ENCODE assay signal across 8 cellular contexts in the genomic region with DNA sequence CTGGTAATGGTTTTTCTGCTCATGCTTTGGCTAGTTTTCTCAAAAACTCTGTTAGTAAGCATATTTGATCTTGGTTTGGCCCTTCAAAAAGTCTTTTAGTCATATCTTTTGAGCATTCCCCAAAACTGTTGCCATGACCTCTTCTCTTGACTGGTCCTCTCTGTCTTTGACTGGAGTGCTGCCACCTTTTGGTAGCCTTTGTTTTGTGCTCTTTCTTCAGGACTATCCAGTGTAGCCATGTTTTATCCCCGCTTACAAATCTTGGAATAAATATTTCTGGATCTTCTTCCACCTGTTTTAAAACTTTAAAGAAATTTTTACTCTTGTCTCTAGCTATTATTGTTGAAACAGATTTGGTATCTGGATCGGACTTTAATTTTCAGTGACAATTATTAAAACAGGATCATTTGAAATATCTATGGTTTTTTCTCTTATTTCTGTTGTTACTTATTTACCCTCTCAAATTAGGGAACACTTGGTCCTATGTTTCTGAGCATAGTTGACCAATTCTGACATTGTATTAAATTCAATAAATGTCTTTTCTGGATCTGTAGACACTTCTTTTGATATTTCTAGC. TPM values are rescaled to one million over a fixed set of nuclear protein-coding genes. Genes with fewer than 3 reads are reported as not detected.
DNase-seq lines count a peak whose midpoint lies in the region; ATAC-seq, FAIRE-seq and TF ChIP-seq lines count a peak whose summit lies in the region.

No MANE protein-coding gene starts in this region.

- peak; percentile 79; the same call in 2 of the 3 replicates for ATAC-seq in K562
- no peak for ATAC-seq in GM19452 (IDR thresholded peaks at IDR 0.05; ENCODE audit: unreplicated experiment)

- no peak overlapping the region for H3K4me3 ChIP-seq in LNCaP clone FGC (ENCODE audit: low read depth, low read length)
- H3K4me3 ChIP-seq in K562 = no peak overlapping the region

- TF ChIP-seq POLR2A in K562 (conservative IDR thresholded peaks at IDR 0.05) = no peak

- no peaks in the 10 kb centered on the region for H3K79me2 ChIP-seq in K562 (ENCODE audit: control insufficient read depth, insufficient read depth, low read length)

- no peak for TF ChIP-seq EP300 in K562 (IDR thresholded peaks at IDR 0.05; ENCODE audit: low read length)

- peaks cover 21 to 37% of the 10 kb centered on the region in 2 experiments for H3K27me3 ChIP-seq in K562 (ENCODE audit: control insufficient read depth in 2 of 2, insufficient read depth in 2 of 2, low read length in 2 of 2)

- FAIRE-seq in K562 (lab: Jason Lieb, UNC) = no peak

- DNase-seq in NCI-H2227 (lab: John Stamatoyannopoulos, UW; ENCODE audit: unreplicated experiment) (peak; percentile 5), NCI-H2227 treated with DMSO at 0.1 percent for 48 hours (lab: John Stamatoyannopoulos, UW) (no peak), LNCaP clone FGC (ENCODE audit: low read depth) (peak; percentile 17), K562 (ENCODE audit: extremely low read depth in 1 of 4, low spot score in 3 of 4) (peak; percentile 9 to 39 (median 20)), neural crest cell (ENCODE audit: low read depth, low spot score) (peak; percentile 26), NCI-H128 (lab: John Stamatoyannopoulos, UW; ENCODE audit: unreplicated experiment) (no peak)
- DNase-seq in activated CD4-positive, alpha-beta T cell treated with anti-CD3 and anti-CD28 coated beads, Interleukin-2, amount 50 U/mL, for 48 hours = no peak

- H3K4me2 ChIP-seq in K562 (ENCODE audit: insufficient read depth, low read length) = no peak overlapping the region

- H3K36me3 ChIP-seq in K562 (ENCODE audit: control insufficient read depth, insufficient read depth, low read length) = no peaks in the 10 kb centered on the region

- H3K9ac ChIP-seq in K562 (ENCODE audit: insufficient read depth in 1 of 2, low read depth in 2 of 2, low read length in 2 of 2) = no peak overlapping the region

- peak in 1 of 2 experiments; percentile 38; a peak in 1 of 4 replicates for TF ChIP-seq RAD21 in K562 (CRISPR knock-in tag; conservative IDR thresholded peaks at IDR 0.05 in 1 of 2, IDR thresholded peaks at IDR 0.05 in 1 of 2)

- H3K4me3 Mint-ChIP-seq in neural crest cell = no peak overlapping the region

- no peak overlapping the region for H2AFZ ChIP-seq in K562 (ENCODE audit: low read depth, low read length)

- in situ Hi-C loops in K562 (cut with MboI) = no loop called here

- H3K4me1 Mint-ChIP-seq in neural crest cell = peaks cover 4% of the 10 kb centered on the region

- POLR2A ChIA-PET in K562 (lab: Yijun Ruan, JAX) = no interaction called here

- BruUV-seq in K562 (replicated peaks; lab: Mats Ljungman, UMichigan) = no TSS peak

- H4K20me1 ChIP-seq in K562 (replicated peaks; ENCODE audit: control insufficient read depth, insufficient read depth, low read length) = no peaks in the 10 kb centered on the region

- intact Hi-C loops in K562 (cut with micrococcal nuclease) = no loop called here

- H3K27me3 Mint-ChIP-seq in neural crest cell (ENCODE audit: low read depth) = no peaks in the 10 kb centered on the region

- CTCF ChIA-PET in K562 (lab: Yijun Ruan, JAX; ENCODE audit: low intra/inter-chr PET ratio) = interaction anchor here (1.0 kb wide), 1 partner anchor 481 kb away, joined by 5 read pairs; no protein-coding TSS in a partner anchor

- no peaks in the 10 kb centered on the region for H3K9me3 ChIP-seq in K562 (replicated peaks; ENCODE audit: control insufficient read depth, insufficient read depth, low read depth, low read length)

- TF ChIP-seq CTCF in LNCaP clone FGC (IDR thresholded peaks at IDR 0.05; ENCODE audit: control insufficient read depth, extremely low read depth, insufficient read depth) (peak; percentile 69), K562 (IDR thresholded peaks at IDR 0.05 in 2 of 3, conservative IDR thresholded peaks at IDR 0.05 in 1 of 3; ENCODE audit: insufficient read depth in 2 of 3, low read depth in 1 of 3, low read length in 3 of 3) (peak; percentile 32 to 54 (median 47); a peak in 4 of 6 replicates), neural crest cell (conservative IDR thresholded peaks at IDR 0.05) (peak; percentile 58)

- no peak overlapping the region for H3K27ac Mint-ChIP-seq in neural crest cell (ENCODE audit: unreplicated experiment)

- peaks cover 4% of the 10 kb centered on the region for H3K36me3 Mint-ChIP-seq in neural crest cell (ENCODE audit: low read depth)

- H3K27ac ChIP-seq in K562 (ENCODE audit: extremely low read depth, low read depth, low read length) = no peak overlapping the region

- WGBS in K562 (ENCODE audit: insufficient coverage, low coverage, missing lambda C conversion rate) = 0% methylated on average over 2 of the region's 2 CpGs

- H3K9me1 ChIP-seq in K562 (ENCODE audit: control insufficient read depth, insufficient read depth, low read length) = no peaks in the 10 kb centered on the region

- no peaks in the 10 kb centered on the region for H3K9me3 Mint-ChIP-seq in neural crest cell

- H3K4me1 ChIP-seq in K562 (replicated peaks in 1 of 2; ENCODE audit: control insufficient read depth in 2 of 2, insufficient read depth in 2 of 2, low read length in 2 of 2) = peaks cover 0 to 7% of the 10 kb centered on the region in 2 experiments; a peak in 2 of 5 replicates

TF ChIP-seq in K562, 482 proteins besides CTCF, POLR2A, EP300 and RAD21:
- 0 out of 2 replicates have a peak, but pooled peaks have one; percentile 20 for TF ChIP-seq SMC3 (conservative IDR thresholded peaks at IDR 0.05; ENCODE audit: insufficient read depth, low read depth, low read length)
- TF ChIP-seq TBL1XR1 (IDR thresholded peaks at IDR 0.05; ENCODE audit: low read length in 2 of 2) = no peak
- TF ChIP-seq, protein P1, sequence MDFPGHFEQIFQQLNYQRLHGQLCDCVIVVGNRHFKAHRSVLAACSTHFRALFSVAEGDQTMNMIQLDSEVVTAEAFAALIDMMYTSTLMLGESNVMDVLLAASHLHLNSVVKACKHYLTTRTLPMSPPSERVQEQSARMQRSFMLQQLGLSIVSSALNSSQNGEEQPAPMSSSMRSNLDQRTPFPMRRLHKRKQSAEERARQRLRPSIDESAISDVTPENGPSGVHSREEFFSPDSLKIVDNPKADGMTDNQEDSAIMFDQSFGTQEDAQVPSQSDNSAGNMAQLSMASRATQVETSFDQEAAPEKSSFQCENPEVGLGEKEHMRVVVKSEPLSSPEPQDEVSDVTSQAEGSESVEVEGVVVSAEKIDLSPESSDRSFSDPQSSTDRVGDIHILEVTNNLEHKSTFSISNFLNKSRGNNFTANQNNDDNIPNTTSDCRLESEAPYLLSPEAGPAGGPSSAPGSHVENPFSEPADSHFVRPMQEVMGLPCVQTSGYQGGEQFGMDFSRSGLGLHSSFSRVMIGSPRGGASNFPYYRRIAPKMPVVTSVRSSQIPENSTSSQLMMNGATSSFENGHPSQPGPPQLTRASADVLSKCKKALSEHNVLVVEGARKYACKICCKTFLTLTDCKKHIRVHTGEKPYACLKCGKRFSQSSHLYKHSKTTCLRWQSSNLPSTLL (IDR thresholded peaks at IDR 0.05) = no peak
- no peak for TF ChIP-seq PTBP1 (IDR thresholded peaks at IDR 0.05; ENCODE audit: low read depth, low read length)
- no peak for TF ChIP-seq HNRNPUL1 (IDR thresholded peaks at IDR 0.05; ENCODE audit: low read length)
- no peak for TF ChIP-seq ETS2 (tag; IDR thresholded peaks at IDR 0.05; ENCODE audit: borderline replicate concordance, poor library complexity, severe bottlenecking)
- no peak for TF ChIP-seq HLTF (IDR thresholded peaks at IDR 0.05)
- no peak for TF ChIP-seq KLF10 (CRISPR knock-in tag; IDR thresholded peaks at IDR 0.05)
- TF ChIP-seq, protein P2, sequence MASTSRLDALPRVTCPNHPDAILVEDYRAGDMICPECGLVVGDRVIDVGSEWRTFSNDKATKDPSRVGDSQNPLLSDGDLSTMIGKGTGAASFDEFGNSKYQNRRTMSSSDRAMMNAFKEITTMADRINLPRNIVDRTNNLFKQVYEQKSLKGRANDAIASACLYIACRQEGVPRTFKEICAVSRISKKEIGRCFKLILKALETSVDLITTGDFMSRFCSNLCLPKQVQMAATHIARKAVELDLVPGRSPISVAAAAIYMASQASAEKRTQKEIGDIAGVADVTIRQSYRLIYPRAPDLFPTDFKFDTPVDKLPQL (IDR thresholded peaks at IDR 0.05; ENCODE audit: extremely low read depth, insufficient read length) = no peak

RNA-seq across cellular contexts. Expression of a gene that starts 1.0 kb away (rescaled TPM):
- not detected in 2 replicates for total RNA-seq in K562 (2011; cell fraction: chromatin; rRNA removed; ENCODE audit: low replicate concordance)
- total RNA-seq in K562 (2011; cell fraction: nucleolus; rRNA removed) = not detected in 2 replicates
- total RNA-seq in K562 (2011; cell fraction: nucleoplasm; rRNA removed) = not detected in 2 replicates
- total RNA-seq in K562 (2014; rRNA removed) (not detected in 2 replicates), K562 (2014; rRNA removed; fragmentation: Illumina TruSeq; extraction: Trizol) (not detected in 2 replicates), K562 (2015; rRNA removed; fragmentation: Illumina TruSeq; extraction: Trizol) (not detected in 2 replicates), K562 (2021) (not detected in 2 replicates), neural crest cell (not detected in 2 replicates)
- polyA plus RNA-seq in K562 (2011; rRNA removed) (not detected in 2 replicates), K562 (2014; fragmentation: Illumina TruSeq; extraction: Trizol) (not detected in 2 replicates), K562 (2014; fragmentation: Nextera tagmentation; extraction: Ambion mirVana) (not detected), K562 (2014; rRNA removed) (not detected in 2 replicates)
- not detected in 2 replicates for polyA plus RNA-seq in K562 (2011; cell fraction: cytosol; rRNA removed)
- not detected in 2 replicates for polyA plus RNA-seq in K562 (2011; cell fraction: nucleus; rRNA removed)
- polyA plus RNA-seq in K562 (2012) = not detected in 2 replicates
- polyA minus RNA-seq in K562 (2011; rRNA and poly(A)+ RNA removed) = not detected in 2 replicates
- polyA minus RNA-seq in K562 (2011; cell fraction: cytosol; rRNA and poly(A)+ RNA removed) = not detected in 2 replicates
- not detected in 2 replicates for polyA minus RNA-seq in K562 (2011; cell fraction: nucleus; rRNA and poly(A)+ RNA removed)

Comparison
In these comparisons a context has a peak if more than half of its experiments do, and no peak if none do; other contexts are left out.
1. DNase-seq: peak in NCI-H2227 (single experiment), LNCaP clone FGC (single experiment), K562 (4 of 4) and neural crest cell (single experiment); none in NCI-H2227 treated with DMSO at 0.1 percent for 48 hours (single experiment), activated CD4-positive, alpha-beta T cell treated with anti-CD3 and anti-CD28 coated beads, Interleukin-2, amount 50 U/mL, for 48 hours (0 of 2) and NCI-H128 (single experiment).
2. Peak in every context shown above with its lines, with median percentiles within 50 percentile points of each other: CTCF ChIP-seq.